22 cellular contexts compared by ENCODE assay signal in genomic region chr5:107617052-107617451, GRCh38. TPM values are rescaled to one million over a fixed set of nuclear protein-coding genes. Genes with fewer than 3 reads are reported as not detected.
DNase-seq lines count a peak whose midpoint lies in the region; ATAC-seq and TF ChIP-seq lines count a peak whose summit lies in the region.
"Had no signal": no experiment of that assay in that cellular context is flagged by ENCODE, and none has a peak within 500 bp of the region (broad histone marks: within the 10 kb centered on the region; RNA-seq: fewer than 3 reads in every experiment).

No MANE protein-coding gene starts in this region.

- H2AK5ac ChIP-seq in H9 (ENCODE audit: insufficient read length, low read length) = no peak overlapping the region
- no peak overlapping the region for H2AK5ac ChIP-seq in mesenchymal stem cell (ENCODE audit: low read length, severe bottlenecking)

- no peak overlapping the region for H3K4me3 Mint-ChIP-seq in H9
- no peak overlapping the region for H3K4me3 Mint-ChIP-seq in activated T-helper 1 cell treated with anti-CD3 and anti-CD28 coated beads, Interleukin-12 subunit alpha, Interleukin-12 subunit beta, Interleukin-2, Interleukin-4 antibody, amounts not matched to agents 30 ng/mL and 10 ng/mL and 1 ng/mL, durations not matched to agents 14 hours and 24 hours and 36 hours
- H3K4me3 Mint-ChIP-seq: CD14-positive monocyte; CD4-positive, alpha-beta T cell; CD8-positive, alpha-beta memory T cell; HFFc6 had no signal

- H3K27me3 Mint-ChIP-seq in H9 (ENCODE audit: low read depth) = no peaks in the 10 kb centered on the region
- peaks cover 3% of the 10 kb centered on the region for H3K27me3 Mint-ChIP-seq in activated T-helper 1 cell treated with anti-CD3 and anti-CD28 coated beads, Interleukin-12 subunit alpha, Interleukin-12 subunit beta, Interleukin-2, Interleukin-4 antibody, amounts not matched to agents 30 ng/mL and 10 ng/mL and 1 ng/mL, durations not matched to agents 14 hours and 24 hours and 36 hours (ENCODE audit: insufficient read depth)

- H3K23ac ChIP-seq in H9 (ENCODE audit: insufficient read length, low read depth, low read length) = no peak overlapping the region
- H3K23ac ChIP-seq in mesenchymal stem cell (ENCODE audit: low read length in 2 of 2) = no peak overlapping the region

- peaks cover 31 to 37% of the 10 kb centered on the region in 2 experiments for H3K4me1 Mint-ChIP-seq in H9
- H3K4me1 Mint-ChIP-seq in activated T-helper 1 cell treated with anti-CD3 and anti-CD28 coated beads, Interleukin-12 subunit alpha, Interleukin-12 subunit beta, Interleukin-2, Interleukin-4 antibody, amounts not matched to agents 30 ng/mL and 10 ng/mL and 1 ng/mL, durations not matched to agents 14 hours and 24 hours and 36 hours (ENCODE audit: low read depth) = no peaks in the 10 kb centered on the region
- H3K4me1 Mint-ChIP-seq: CD14-positive monocyte; CD8-positive, alpha-beta memory T cell had no signal

- H3K9ac ChIP-seq in H9 (ENCODE audit: extremely low read depth, insufficient read length, low read length) = no peak overlapping the region
- no peak overlapping the region for H3K9ac ChIP-seq in mesenchymal stem cell (ENCODE audit: low read length)
- H3K9ac ChIP-seq: BLaER1 treated with 17β-estradiol and CSF1 and Interleukin-3, amounts not matched to agents 10 nM and 100 nM had no signal

- peak overlapping the region; percentile 6 to 83 (median 62); a peak in 3 of 7 replicates for H3K27ac Mint-ChIP-seq in H9
- peak overlapping the region; percentile 54 for H3K27ac Mint-ChIP-seq in activated T-helper 1 cell treated with anti-CD3 and anti-CD28 coated beads, Interleukin-12 subunit alpha, Interleukin-12 subunit beta, Interleukin-2, Interleukin-4 antibody, amounts not matched to agents 30 ng/mL and 10 ng/mL and 1 ng/mL, durations not matched to agents 14 hours and 24 hours and 36 hours
- H3K27ac Mint-ChIP-seq: CD14-positive monocyte; CD4-positive, alpha-beta T cell; HFFc6 had no signal

- H3K4me1 ChIP-seq in H9 (ENCODE audit: insufficient read depth, low read length) (no peaks in the 10 kb centered on the region; the same call in 1 of the 2 replicates), mesenchymal stem cell (ENCODE audit: control insufficient read depth, insufficient read depth, low read depth, low read length) (no peaks in the 10 kb centered on the region)
- H3K4me1 ChIP-seq in effector memory CD4-positive, alpha-beta T cell (ENCODE audit: control insufficient read depth, insufficient read depth, low read length, poor library complexity, severe bottlenecking) = no peaks in the 10 kb centered on the region
- H3K4me1 ChIP-seq: BLaER1 treated with 17β-estradiol and CSF1 and Interleukin-3, amounts not matched to agents 10 nM and 100 nM had no signal

- ATAC-seq in HG02763 (IDR thresholded peaks at IDR 0.05; ENCODE audit: unreplicated experiment) = no peak
- ATAC-seq: HCT116 had no signal

- H3K27me3 ChIP-seq in H9 (ENCODE audit: insufficient read depth, low read length) (no peaks in the 10 kb centered on the region), mesenchymal stem cell (ENCODE audit: control insufficient read depth in 1 of 2, insufficient read depth in 1 of 2, low read length in 2 of 2) (no peaks in the 10 kb centered on the region)
- no peaks in the 10 kb centered on the region for H3K27me3 ChIP-seq in effector memory CD4-positive, alpha-beta T cell (replicated peaks; ENCODE audit: control insufficient read depth, insufficient read depth, low read length, poor library complexity, severe bottlenecking)
- H3K27me3 ChIP-seq: BE2C; BLaER1 treated with 17β-estradiol and CSF1 and Interleukin-3, amounts not matched to agents 10 nM and 100 nM had no signal

- 100% methylated on average over 1 of the region's 1 CpG for WGBS in H9 (ENCODE audit: extremely low coverage, insufficient read length, low lambda C conversion rate)
- WGBS in mesenchymal stem cell = 100% methylated on average over 1 of the region's 1 CpG

- DNase-seq in H9 (no peak), mesenchymal stem cell (peak; percentile 16), anterior cingulate cortex (lab: John Stamatoyannopoulos, UW) (no peak), putamen (ENCODE audit: low spot score) (no peak)
- no peak for DNase-seq in activated T-helper 1 cell treated with anti-CD3 and anti-CD28 coated beads, Interleukin-12 subunit alpha, Interleukin-12 subunit beta, Interleukin-2, Interleukin-4 antibody, amounts not matched to agents 30 ng/mL and 10 ng/mL and 1 ng/mL, durations not matched to agents 14 hours and 24 hours and 36 hours (ENCODE audit: low spot score)
- DNase-seq in effector memory CD4-positive, alpha-beta T cell = no peak
- DNase-seq: 8988T; ACHN; AML-193; BE2C; CD4-positive, alpha-beta T cell; CD8-positive, alpha-beta memory T cell; DMS 273 treated with DMSO at 0.1 percent for 48 hours; DMS53; GF-D8; H7; HFFc6 had no signal

- no peak overlapping the region for H3K18ac ChIP-seq in H9 (ENCODE audit: insufficient read length, low read depth, low read length)
- H3K18ac ChIP-seq in mesenchymal stem cell (ENCODE audit: low read depth in 1 of 2, low read length in 2 of 2) = no peak overlapping the region

- H4K8ac ChIP-seq in H9 (replicated peaks; ENCODE audit: insufficient read length, low read depth, low read length) = no peak overlapping the region
- H4K8ac ChIP-seq in mesenchymal stem cell (ENCODE audit: low read length) = no peak overlapping the region

- H4K20me1 ChIP-seq in H9 (ENCODE audit: control insufficient read depth, insufficient read depth, insufficient read length) = no peaks in the 10 kb centered on the region
- H4K20me1 ChIP-seq: BLaER1 treated with 17β-estradiol and CSF1 and Interleukin-3, amounts not matched to agents 10 nM and 100 nM had no signal

- H3K4ac ChIP-seq in H9 (ENCODE audit: low read depth, low read length) (no peak overlapping the region), mesenchymal stem cell (ENCODE audit: low read depth in 1 of 2, low read length in 2 of 2) (no peak overlapping the region)

- no peak overlapping the region for H4K5ac ChIP-seq in H9 (ENCODE audit: insufficient read length, low read depth, low read length)

- no peak overlapping the region for H2AFZ ChIP-seq in H9 (ENCODE audit: low read length)
- H2AFZ ChIP-seq in mesenchymal stem cell (ENCODE audit: low read depth, low read length) = no peak overlapping the region

- H3K27ac ChIP-seq in H9 (ENCODE audit: insufficient read length, low read depth, low read length) = no peak overlapping the region
- H3K27ac ChIP-seq in mesenchymal stem cell (ENCODE audit: low read length, poor library complexity, severe bottlenecking) = no peak overlapping the region
- H3K27ac ChIP-seq in effector memory CD4-positive, alpha-beta T cell (ENCODE audit: insufficient read depth, low read length, poor library complexity, severe bottlenecking) = no peak overlapping the region
- H3K27ac ChIP-seq: BLaER1 treated with 17β-estradiol and CSF1 and Interleukin-3, amounts not matched to agents 10 nM and 100 nM had no signal

- no peak overlapping the region for H3T11ph ChIP-seq in H9 (ENCODE audit: low read length)

- no peaks in the 10 kb centered on the region for H3K79me2 ChIP-seq in H9 (ENCODE audit: insufficient read depth, low read length)

- H4K91ac ChIP-seq in H9 (ENCODE audit: insufficient read length, low read depth, low read length) (no peak overlapping the region), mesenchymal stem cell (ENCODE audit: low read length) (no peak overlapping the region)

- H3K4me3 ChIP-seq in mesenchymal stem cell (ENCODE audit: insufficient read depth in 1 of 2, low read depth in 1 of 2, low read length in 2 of 2) = no peak overlapping the region
- no peak overlapping the region for H3K4me3 ChIP-seq in effector memory CD4-positive, alpha-beta T cell (ENCODE audit: insufficient read depth, low read depth, low read length, poor library complexity, severe bottlenecking)
- H3K4me3 ChIP-seq: A549; BLaER1 treated with 17β-estradiol and CSF1 and Interleukin-3, amounts not matched to agents 10 nM and 100 nM had no signal

- H3K36me3 Mint-ChIP-seq in H9 (ENCODE audit: insufficient read depth in 1 of 3, low read depth in 3 of 3) = no peaks in the 10 kb centered on the region
- H3K36me3 Mint-ChIP-seq in activated T-helper 1 cell treated with anti-CD3 and anti-CD28 coated beads, Interleukin-12 subunit alpha, Interleukin-12 subunit beta, Interleukin-2, Interleukin-4 antibody, amounts not matched to agents 30 ng/mL and 10 ng/mL and 1 ng/mL, durations not matched to agents 14 hours and 24 hours and 36 hours (ENCODE audit: low read depth) = no peaks in the 10 kb centered on the region
- H3K36me3 Mint-ChIP-seq: CD14-positive monocyte; CD8-positive, alpha-beta memory T cell had no signal

- no peaks in the 10 kb centered on the region for H3K9me3 ChIP-seq in H9 (ENCODE audit: control insufficient read depth, low read depth, low read length)
- no peaks in the 10 kb centered on the region for H3K9me3 ChIP-seq in mesenchymal stem cell (ENCODE audit: control insufficient read depth, low read length)
- no peaks in the 10 kb centered on the region for H3K9me3 ChIP-seq in effector memory CD4-positive, alpha-beta T cell (ENCODE audit: control insufficient read depth, low read length)
- H3K9me3 ChIP-seq: A549; BE2C; BLaER1 treated with 17β-estradiol and CSF1 and Interleukin-3, amounts not matched to agents 10 nM and 100 nM had no signal

- H2BK12ac ChIP-seq in H9 (ENCODE audit: insufficient read length, low read depth, low read length) (no peak overlapping the region), mesenchymal stem cell (ENCODE audit: low read length in 2 of 2) (no peak overlapping the region)

- TF ChIP-seq CTCF in H9 (conservative IDR thresholded peaks at IDR 0.05) = no peak

- no peaks in the 10 kb centered on the region for H3K23me2 ChIP-seq in H9 (ENCODE audit: insufficient read length, low read depth, low read length, poor library complexity, severe bottlenecking)

- H2BK15ac ChIP-seq in H9 (ENCODE audit: low read depth, low read length) (no peak overlapping the region), mesenchymal stem cell (ENCODE audit: low read depth, poor library complexity, severe bottlenecking) (no peak overlapping the region)

- H3K14ac ChIP-seq in H9 (ENCODE audit: insufficient read depth, low read length) (no peak overlapping the region), mesenchymal stem cell (ENCODE audit: low read length in 2 of 2) (no peak overlapping the region)

- H3K4me2 ChIP-seq in H9 (ENCODE audit: insufficient read depth, insufficient read length, low read length) = no peak overlapping the region
- H3K4me2 ChIP-seq in mesenchymal stem cell (ENCODE audit: low read length, poor library complexity, severe bottlenecking) = no peak overlapping the region
- H3K4me2 ChIP-seq: BLaER1 treated with 17β-estradiol and CSF1 and Interleukin-3, amounts not matched to agents 10 nM and 100 nM had no signal

- no peaks in the 10 kb centered on the region for H3K9me3 Mint-ChIP-seq in H9
- no peaks in the 10 kb centered on the region for H3K9me3 Mint-ChIP-seq in activated T-helper 1 cell treated with anti-CD3 and anti-CD28 coated beads, Interleukin-12 subunit alpha, Interleukin-12 subunit beta, Interleukin-2, Interleukin-4 antibody, amounts not matched to agents 30 ng/mL and 10 ng/mL and 1 ng/mL, durations not matched to agents 14 hours and 24 hours and 36 hours
- H3K9me3 Mint-ChIP-seq: CD4-positive, alpha-beta T cell; CD8-positive, alpha-beta memory T cell; HFFc6 had no signal

- H2BK120ac ChIP-seq in H9 (ENCODE audit: low read depth, low read length, poor library complexity, severe bottlenecking) (no peak overlapping the region), mesenchymal stem cell (ENCODE audit: low read depth, low read length) (no peak overlapping the region)

- intact Hi-C loops in activated T-helper 1 cell treated with anti-CD3 and anti-CD28 coated beads, Interleukin-12 subunit alpha, Interleukin-12 subunit beta, Interleukin-2, Interleukin-4 antibody, amounts not matched to agents 30 ng/mL and 10 ng/mL and 1 ng/mL, durations not matched to agents 14 hours and 24 hours and 36 hours (cut with micrococcal nuclease) = no loop called here

- no peaks in the 10 kb centered on the region for H3K36me3 ChIP-seq in mesenchymal stem cell (ENCODE audit: control insufficient read depth in 1 of 2, insufficient read depth in 2 of 2, low read depth in 1 of 2, low read length in 2 of 2)
- H3K36me3 ChIP-seq in effector memory CD4-positive, alpha-beta T cell (ENCODE audit: control insufficient read depth, insufficient read depth, low read length) = no peaks in the 10 kb centered on the region
- H3K36me3 ChIP-seq: BE2C; BLaER1 treated with 17β-estradiol and CSF1 and Interleukin-3, amounts not matched to agents 10 nM and 100 nM had no signal

- H2BK5ac ChIP-seq in H9 (ENCODE audit: insufficient read length, low read length) = no peak overlapping the region
- H2BK5ac ChIP-seq in mesenchymal stem cell (ENCODE audit: low read depth, low read length, poor library complexity, severe bottlenecking) = no peak overlapping the region

- H3K79me1 ChIP-seq in H9 (ENCODE audit: insufficient read depth, low read depth, low read length, poor library complexity, severe bottlenecking) (no peaks in the 10 kb centered on the region), mesenchymal stem cell (replicated peaks; ENCODE audit: low read length, poor library complexity, severe bottlenecking) (peaks cover 3% of the 10 kb centered on the region)

- H3K56ac ChIP-seq in H9 (ENCODE audit: insufficient read length, low read depth, low read length) = no peak overlapping the region

- H2BK20ac ChIP-seq in H9 (ENCODE audit: low read depth, low read length, poor library complexity, severe bottlenecking) = no peak overlapping the region

RNA-seq across cellular contexts. Expression of gene EFNA5, which starts 53.7 kb away (rescaled TPM):
- total RNA-seq in H9 (2021) = 19.0 and 20.4 TPM in 2 replicates
- total RNA-seq in activated T-helper 1 cell treated with anti-CD3 and anti-CD28 coated beads, Interleukin-12 subunit alpha, Interleukin-12 subunit beta, Interleukin-2, Interleukin-4 antibody, amounts not matched to agents 30 ng/mL and 10 ng/mL and 1 ng/mL, durations not matched to agents 14 hours and 24 hours and 36 hours = not detected in 2 replicates
- polyA plus RNA-seq in mesenchymal stem cell (2013, experiment 1 of 2) = 3.6 TPM
- polyA plus RNA-seq in mesenchymal stem cell (2013, experiment 2 of 2) = 4.0 TPM
- total RNA-seq: CD4-positive, alpha-beta T cell; CD8-positive, alpha-beta memory T cell had no signal
- polyA plus RNA-seq: CD14-positive monocyte had no signal

Comparison
In these comparisons a context has a peak if more than half of its experiments do, and no peak if none do; other contexts are left out.
1. RNA of gene EFNA5, which starts 53.7 kb away (total RNA-seq): 19.0 to 20.4 TPM in H9; not detected in activated T-helper 1 cell treated with anti-CD3 and anti-CD28 coated beads, Interleukin-12 subunit alpha, Interleukin-12 subunit beta, Interleukin-2, Interleukin-4 antibody, amounts not matched to agents 30 ng/mL and 10 ng/mL and 1 ng/mL, durations not matched to agents 14 hours and 24 hours and 36 hours; every median in the first group is over 10 times any median in the second.